In genomic region chr2:10901160-10901559, GRCh38 we compare ENCODE assay signal across 14 cellular contexts. TPM values are rescaled to one million over a fixed set of nuclear protein-coding genes. Genes with fewer than 3 reads are reported as not detected.
DNase-seq lines count a peak whose midpoint lies in the region; ATAC-seq and TF ChIP-seq lines count a peak whose summit lies in the region.
"Had no signal": no experiment of that assay in that cellular context is flagged by ENCODE, and none has a peak within 500 bp of the region (broad histone marks: within the 10 kb centered on the region; RNA-seq: fewer than 3 reads in every experiment).

No MANE protein-coding gene starts in this region.

- H3K27ac ChIP-seq in HEK293 (ENCODE audit: extremely low read depth, low read depth, low read length) (no peak overlapping the region), WERI-Rb-1 (peak overlapping the region; percentile 65; the same call in 1 of the 2 replicates)
- H3K27ac ChIP-seq: body of pancreas had no signal

- no peak for ATAC-seq in activated T-cell treated with anti-CD3 and anti-CD28 coated beads, Interleukin-2, amount 50 U/mL, for 72 hours (replicated peaks in 1 of 2)
- ATAC-seq: body of pancreas had no signal

- DNase-seq in AG20443 (ENCODE audit: low spot score) (peak; percentile 39), WERI-Rb-1 (no peak), islet precursor cell (peak; percentile 78), erythroblast (lab: John Stamatoyannopoulos, UW) (no peak), occipital lobe (lab: John Stamatoyannopoulos, UW) (no peak)
- DNase-seq in activated naive CD4-positive, alpha-beta T cell (lab: John Stamatoyannopoulos, UW), result no peak
- no peak for DNase-seq in activated T-cell treated with anti-CD3 and anti-CD28 coated beads, Interleukin-2, amount 50 U/mL, for 72 hours
- DNase-seq: activated B cell treated with CpG ODN at 0.5 μM for 24 hours; activated T-cell treated with anti-CD3 and anti-CD28 coated beads, Interleukin-2, amount 50 U/mL, for 48 hours; body of pancreas; C1 segment of cervical spinal cord; NCI-H2171; SHP77 treated with DMSO at 0.1 percent for 48 hours had no signal

- POLR2A ChIA-PET in HEK293 (lab: Yijun Ruan, JAX), result no interaction called here

- TF ChIP-seq CTCF in HEK293 (tag by site-specific recombination; IDR thresholded peaks at IDR 0.05) (no peak), WERI-Rb-1 (IDR thresholded peaks at IDR 0.05; ENCODE audit: low read depth, low read length) (no peak)

- no peak overlapping the region for H3K27ac Mint-ChIP-seq in activated T-cell treated with anti-CD3 and anti-CD28 coated beads, Interleukin-2, amount 50 U/mL, for 72 hours
- H3K27ac Mint-ChIP-seq: activated B cell treated with CpG ODN at 0.5 μM for 24 hours had no signal

- H3K9me3 ChIP-seq in HEK293 (ENCODE audit: control insufficient read depth, insufficient read depth, low read depth, low read length), result no peaks in the 10 kb centered on the region
- H3K9me3 ChIP-seq in WERI-Rb-1 (ENCODE audit: severe bottlenecking), result peaks cover 10% of the 10 kb centered on the region
- H3K9me3 ChIP-seq: body of pancreas had no signal

- H3K4me1 Mint-ChIP-seq in activated T-cell treated with anti-CD3 and anti-CD28 coated beads, Interleukin-2, amount 50 U/mL, for 72 hours (ENCODE audit: low read depth), result no peaks in the 10 kb centered on the region
- H3K4me1 Mint-ChIP-seq: activated B cell treated with CpG ODN at 0.5 μM for 24 hours had no signal

- no peak overlapping the region for H3K4me3 ChIP-seq in HEK293 (ENCODE audit: low read depth, low read length)
- H3K4me3 ChIP-seq in WERI-Rb-1 (ENCODE audit: low read depth, low read length), result no peak overlapping the region
- H3K4me3 ChIP-seq: body of pancreas had no signal

- no peaks in the 10 kb centered on the region for H3K9me3 Mint-ChIP-seq in activated T-cell treated with anti-CD3 and anti-CD28 coated beads, Interleukin-2, amount 50 U/mL, for 72 hours

- TF ChIP-seq POLR2A in erythroblast (IDR thresholded peaks at IDR 0.05; ENCODE audit: low read length), result no peak

- H3K36me3 ChIP-seq in HEK293 (ENCODE audit: control insufficient read depth in 2 of 2, insufficient read depth in 1 of 2, low read length in 2 of 2) (no peaks in the 10 kb centered on the region), WERI-Rb-1 (no peaks in the 10 kb centered on the region)

- CTCF ChIA-PET in HEK293 (lab: Yijun Ruan, JAX), result interaction anchor here (0.6 to 3.1 kb wide), 5 partner anchors 8 to 223 kb away, joined by 4 to 35 read pairs (median 14); no protein-coding TSS in a partner anchor

- no peaks in the 10 kb centered on the region for H3K27me3 ChIP-seq in WERI-Rb-1 (ENCODE audit: insufficient read depth, low read depth, severe bottlenecking)
- H3K27me3 ChIP-seq: body of pancreas had no signal

- H3K4me3 Mint-ChIP-seq in activated T-cell treated with anti-CD3 and anti-CD28 coated beads, Interleukin-2, amount 50 U/mL, for 72 hours, result no peak overlapping the region
- H3K4me3 Mint-ChIP-seq: activated B cell treated with CpG ODN at 0.5 μM for 24 hours had no signal

- no peaks in the 10 kb centered on the region for H3K36me3 Mint-ChIP-seq in activated T-cell treated with anti-CD3 and anti-CD28 coated beads, Interleukin-2, amount 50 U/mL, for 72 hours (ENCODE audit: insufficient read depth in 2 of 2)

- peaks cover 18% of the 10 kb centered on the region for H3K27me3 Mint-ChIP-seq in activated T-cell treated with anti-CD3 and anti-CD28 coated beads, Interleukin-2, amount 50 U/mL, for 72 hours (ENCODE audit: low read depth)

- H3K4me1 ChIP-seq in HEK293 (ENCODE audit: control insufficient read depth, insufficient read depth, low read length), result no peaks in the 10 kb centered on the region
- H3K4me1 ChIP-seq: body of pancreas had no signal

TF ChIP-seq in HEK293, 187 proteins besides CTCF, POLR2A, EP300 and RAD21:
- TF ChIP-seq EGR2 (tag by site-specific recombination; IDR thresholded peaks at IDR 0.05; ENCODE audit: low read depth) (0 out of 2 replicates have a peak, but pooled peaks have one; percentile 13), ZNF658 (tag by site-specific recombination; IDR thresholded peaks at IDR 0.05) (no peak), KLF9 (tag by site-specific recombination; IDR thresholded peaks at IDR 0.05; ENCODE audit: low read depth) (no peak), ZFHX2 (tag by site-specific recombination; conservative IDR thresholded peaks at IDR 0.05) (0 out of 2 replicates have a peak, but pooled peaks have one; percentile 18)

RNA-seq across cellular contexts. Expression of gene KCNF1, which starts 10.6 kb away (rescaled TPM):
- total RNA-seq in activated T-cell treated with anti-CD3 and anti-CD28 coated beads, Interleukin-2, amount 50 U/mL, for 72 hours, result not detected
- 13.3 TPM for total RNA-seq in occipital lobe
- total RNA-seq: activated B cell treated with CpG ODN at 0.5 μM for 24 hours had no signal

Comparison
In these comparisons a context has a peak if more than half of its experiments do, and no peak if none do; other contexts are left out.
1. DNase-seq: peak in AG20443 (single experiment) and islet precursor cell (single experiment); none in WERI-Rb-1 (single experiment), activated naive CD4-positive, alpha-beta T cell (0 of 4), activated T-cell treated with anti-CD3 and anti-CD28 coated beads, Interleukin-2, amount 50 U/mL, for 72 hours (0 of 2), erythroblast (0 of 2) and occipital lobe (single experiment).
2. RNA of gene KCNF1, which starts 10.6 kb away (total RNA-seq): 13.3 TPM in occipital lobe (single experiment); not detected in activated T-cell treated with anti-CD3 and anti-CD28 coated beads, Interleukin-2, amount 50 U/mL, for 72 hours; every median in the first group is over 10 times any median in the second.